20 cellular contexts compared by ENCODE assay signal in the genomic region with DNA sequence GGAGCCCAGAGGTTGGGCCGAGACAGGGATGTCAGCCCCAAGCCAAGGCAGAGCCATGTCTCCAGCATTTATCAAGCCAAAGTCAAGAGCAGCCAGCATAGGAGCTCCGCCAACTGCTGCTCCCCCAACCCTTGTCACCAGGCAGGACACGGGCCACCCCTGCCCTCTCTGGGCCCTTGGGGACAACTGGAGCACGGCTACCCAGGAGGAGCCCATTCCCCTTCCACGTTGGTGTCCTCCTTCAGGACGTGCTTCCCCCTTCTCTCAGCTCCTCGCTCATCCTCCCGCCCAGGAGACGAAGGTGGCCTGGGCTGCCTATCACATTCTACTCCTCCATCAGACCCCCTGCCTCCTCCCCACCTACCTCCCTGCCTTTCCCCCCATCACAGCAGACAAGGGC. TPM values are rescaled to one million over a fixed set of nuclear protein-coding genes. Genes with fewer than 3 reads are reported as not detected.
"Had no signal": no experiment of that assay in that cellular context is flagged by ENCODE, and none has a peak within 500 bp of the region (broad histone marks: within the 10 kb centered on the region; RNA-seq: fewer than 3 reads in every experiment).

No MANE protein-coding gene starts in this region.

- H3K4me3 Mint-ChIP-seq: immature natural killer cell; memory B cell; mesothelial cell of epicardium; natural killer cell; neural progenitor cell; stimulated activated memory B cell treated with anti-CD40 and anti-IgM and Interleukin-4, amounts not matched to agents 10 μg/mL and 1 μg/mL and 100 μg/mL, for 72 hours; stimulated activated naive CD8-positive, alpha-beta T cell treated with anti-CD3 and anti-CD28 coated beads, Interleukin-15, Interleukin-2, amounts not matched to agents 100 ng/mL and 50 ng/mL, for 24 hours; type B pancreatic cell had no signal

- H3K9me3 ChIP-seq: esophagus squamous epithelium, left lung, lower lobe of right lung, spleen, testis, uterus had no signal

- H3K27ac ChIP-seq: esophagus squamous epithelium, left lung, lower lobe of right lung, neural progenitor cell, spleen, uterus had no signal

- H3K27ac Mint-ChIP-seq: immature natural killer cell; memory B cell; mesothelial cell of epicardium; natural killer cell; neural progenitor cell; stimulated activated memory B cell treated with anti-CD40 and anti-IgM and Interleukin-4, amounts not matched to agents 10 μg/mL and 1 μg/mL and 100 μg/mL, for 72 hours; stimulated activated naive CD8-positive, alpha-beta T cell treated with anti-CD3 and anti-CD28 coated beads, Interleukin-15, Interleukin-2, amounts not matched to agents 100 ng/mL and 50 ng/mL, for 24 hours had no signal

- H3K36me3 Mint-ChIP-seq: immature natural killer cell; memory B cell; natural killer cell; neural progenitor cell; stimulated activated memory B cell treated with anti-CD40 and anti-IgM and Interleukin-4, amounts not matched to agents 10 μg/mL and 1 μg/mL and 100 μg/mL, for 72 hours; type B pancreatic cell had no signal

- H2AFZ ChIP-seq: neural progenitor cell had no signal

- H3K27me3 ChIP-seq: esophagus squamous epithelium, foreskin keratinocyte, neural progenitor cell, testis, uterus had no signal

- DNase-seq: esophagus squamous epithelium, foreskin keratinocyte had no signal

- H3K9me3 Mint-ChIP-seq: immature natural killer cell; memory B cell; mesothelial cell of epicardium; natural killer cell; neural progenitor cell; stimulated activated memory B cell treated with anti-CD40 and anti-IgM and Interleukin-4, amounts not matched to agents 10 μg/mL and 1 μg/mL and 100 μg/mL, for 72 hours; stimulated activated naive CD8-positive, alpha-beta T cell treated with anti-CD3 and anti-CD28 coated beads, Interleukin-15, Interleukin-2, amounts not matched to agents 100 ng/mL and 50 ng/mL, for 24 hours; type B pancreatic cell had no signal

- H3K4me3 ChIP-seq: esophagus squamous epithelium, left lung, lower lobe of right lung, neural progenitor cell, spleen, testis, uterus had no signal

- H3K36me3 ChIP-seq: left lung, lower lobe of right lung, neural progenitor cell, spleen, uterus had no signal

- ATAC-seq: foreskin keratinocyte; stimulated activated memory B cell treated with anti-CD40 and anti-IgM and Interleukin-4, amounts not matched to agents 10 μg/mL and 1 μg/mL and 100 μg/mL, for 72 hours had no signal

- H3K9ac ChIP-seq: neural progenitor cell had no signal

- H3K4me1 Mint-ChIP-seq: immature natural killer cell had no signal

- H3K4me2 ChIP-seq: neural progenitor cell had no signal

- H3K4me1 ChIP-seq: neural progenitor cell had no signal

RNA-seq across cellular contexts. Expression of a gene that starts 39.3 kb away (rescaled TPM):
- polyA plus RNA-seq: immature natural killer cell had no signal

RNA-seq across cellular contexts. Expression of a gene that starts 47.0 kb away (rescaled TPM):
- total RNA-seq: epithelial cell of proximal tubule, foreskin keratinocyte, left lung, lower lobe of right lung, mucosa of gallbladder, myocyte, natural killer cell, skeletal muscle tissue, spleen, uterus had no signal
- polyA plus RNA-seq: foreskin keratinocyte, immature natural killer cell, keratinocyte had no signal
